ENCODE assay signal across 17 cellular contexts in genomic region chr19:45175663-45176345, GRCh38. TPM values are rescaled to one million over a fixed set of nuclear protein-coding genes. Genes with fewer than 3 reads are reported as not detected.
A peak's percentile ranks its signal among the peaks of the same experiment; 100 is the strongest.
DNase-seq lines count a peak whose midpoint lies in the region; ATAC-seq and TF ChIP-seq lines count a peak whose summit lies in the region.
"Had no signal": no experiment of that assay in that cellular context is flagged by ENCODE, and none has a peak within 500 bp of the region (broad histone marks: within the 10 kb centered on the region; RNA-seq: fewer than 3 reads in every experiment).

No MANE protein-coding gene starts in this region.

- no peaks in the 10 kb centered on the region for H3K9me3 ChIP-seq in Caco-2
- H3K9me3 ChIP-seq: SK-N-SH, suprapubic skin had no signal

- CTCF ChIA-PET in Caco-2 (lab: Charles Lee): no interaction called here

- H3K4me1 Mint-ChIP-seq in Caco-2 (ENCODE audit: low read depth, unreplicated experiment): peaks cover 8% of the 10 kb centered on the region
- peaks cover 11% of the 10 kb centered on the region for H3K4me1 Mint-ChIP-seq in activated T-helper 17 cell treated with anti-CD3 and anti-CD28 coated beads, Interleukin-2, amount 50 U/mL, for 72 hours
- peaks cover 31 to 49% (median 48%) of the 10 kb centered on the region in 3 donors for H3K4me1 Mint-ChIP-seq in naive B cell

- H3K36me3 Mint-ChIP-seq in Caco-2 (ENCODE audit: insufficient read depth, unreplicated experiment) (peaks cover 21% of the 10 kb centered on the region), naive B cell (peaks cover 0 to 2% of the 10 kb centered on the region in 2 donors)
- H3K36me3 Mint-ChIP-seq in activated T-helper 17 cell treated with anti-CD3 and anti-CD28 coated beads, Interleukin-2, amount 50 U/mL, for 72 hours (ENCODE audit: low read depth): peaks cover 4% of the 10 kb centered on the region

- no peaks in the 10 kb centered on the region for H3K4me1 ChIP-seq in Caco-2

- peak; percentile 36 for DNase-seq in NCI-H187 treated with DMSO at 0.1 percent for 48 hours (lab: John Stamatoyannopoulos, UW)
- no peak for DNase-seq in NCI-H187 (lab: John Stamatoyannopoulos, UW)
- DNase-seq in Caco-2: no peak
- DNase-seq in naive B cell: no peak
- no peak for DNase-seq in D341Med (ENCODE audit: low spot score)
- DNase-seq in stimulated activated CD4-positive, alpha-beta T cell treated with anti-CD3 and anti-CD28 coated beads, Interleukin-12 subunit alpha, Interleukin-12 subunit beta, amount 100 ng/mL, for 4 hours: no peak
- DNase-seq: 8988T; activated B cell treated with CpG ODN at 0.5 μM for 24 hours; effector memory CD8-positive, alpha-beta T cell; kidney; NCI-H2171 treated with DMSO at 0.1 percent for 48 hours; SK-N-SH; small intestine had no signal

- no peak for TF ChIP-seq CTCF in Caco-2 (IDR thresholded peaks at IDR 0.05; ENCODE audit: insufficient read depth in 1 of 2, low read depth in 1 of 2, low read length in 1 of 2, severe bottlenecking in 1 of 2, unreplicated experiment in 1 of 2)

- intact Hi-C loops in Caco-2 (cut with micrococcal nuclease; ENCODE audit: unreplicated experiment): loop anchor here (5.0 kb wide), 1 partner anchor 231 kb away; the partner anchor contains the start of genes POLR1G and PPP1R13L

- no peaks in the 10 kb centered on the region for H3K27me3 ChIP-seq in Caco-2 (replicated peaks; ENCODE audit: control insufficient read depth, insufficient read depth, low read length)
- H3K27me3 ChIP-seq: suprapubic skin had no signal

- no peaks in the 10 kb centered on the region for H3K36me3 ChIP-seq in Caco-2 (ENCODE audit: control insufficient read depth, insufficient read depth, low read length)
- H3K36me3 ChIP-seq: suprapubic skin had no signal

- H3K4me3 Mint-ChIP-seq in Caco-2 (ENCODE audit: unreplicated experiment): peak overlapping the region; percentile 51
- no peak overlapping the region for H3K4me3 Mint-ChIP-seq in activated T-helper 17 cell treated with anti-CD3 and anti-CD28 coated beads, Interleukin-2, amount 50 U/mL, for 72 hours
- H3K4me3 Mint-ChIP-seq in naive B cell: peak overlapping the region in 6 of 8 donors; percentile 11 to 74 (median 55)

- H3K9me3 Mint-ChIP-seq in Caco-2 (ENCODE audit: unreplicated experiment): no peaks in the 10 kb centered on the region
- H3K9me3 Mint-ChIP-seq in activated T-helper 17 cell treated with anti-CD3 and anti-CD28 coated beads, Interleukin-2, amount 50 U/mL, for 72 hours: no peaks in the 10 kb centered on the region
- no peaks in the 10 kb centered on the region for H3K9me3 Mint-ChIP-seq in naive B cell
- H3K9me3 Mint-ChIP-seq: activated B cell treated with CpG ODN at 0.5 μM for 24 hours; effector memory CD8-positive, alpha-beta T cell had no signal

- POLR2A ChIA-PET in Caco-2 (lab: Charles Lee): interaction anchor here (0.6 to 0.7 kb wide), 2 partner anchors 303 to 390 kb away, joined by 3 to 5 read pairs; no protein-coding TSS in a partner anchor

- H3K27me3 Mint-ChIP-seq in Caco-2 (ENCODE audit: insufficient read depth, unreplicated experiment) (no peaks in the 10 kb centered on the region), naive B cell (no peaks in the 10 kb centered on the region)
- no peaks in the 10 kb centered on the region for H3K27me3 Mint-ChIP-seq in activated T-helper 17 cell treated with anti-CD3 and anti-CD28 coated beads, Interleukin-2, amount 50 U/mL, for 72 hours
- H3K27me3 Mint-ChIP-seq: activated B cell treated with CpG ODN at 0.5 μM for 24 hours; effector memory CD8-positive, alpha-beta T cell had no signal

- H3K27ac Mint-ChIP-seq in Caco-2 (ENCODE audit: unreplicated experiment): no peak overlapping the region
- peak overlapping the region; percentile 51 for H3K27ac Mint-ChIP-seq in activated T-helper 17 cell treated with anti-CD3 and anti-CD28 coated beads, Interleukin-2, amount 50 U/mL, for 72 hours
- peak overlapping the region in 4 of 6 donors; percentile 24 to 93 (median 61) for H3K27ac Mint-ChIP-seq in naive B cell
- H3K27ac Mint-ChIP-seq: activated B cell treated with CpG ODN at 0.5 μM for 24 hours had no signal

- no TSS peak for BruUV-seq in Caco-2 (replicated peaks; lab: Mats Ljungman, UMichigan)

- H3K4me3 ChIP-seq in Caco-2 (ENCODE audit: low read depth, low read length): no peak overlapping the region
- H3K4me3 ChIP-seq: suprapubic skin had no signal

- ATAC-seq in activated T-helper 17 cell treated with anti-CD3 and anti-CD28 coated beads, Interleukin-2, amount 50 U/mL, for 72 hours (replicated peaks): no peak
- no peak for ATAC-seq in naive B cell (ENCODE audit: low read depth in 2 of 2)
- ATAC-seq in GM21447 (IDR thresholded peaks at IDR 0.05; ENCODE audit: unreplicated experiment): no peak
- ATAC-seq: effector memory CD8-positive, alpha-beta T cell had no signal

RNA-seq across cellular contexts. Expression of gene TRAPPC6A, which starts 2.2 kb away (rescaled TPM):
- total RNA-seq in Caco-2 (2022): 50.5 and 53.2 TPM in 2 replicates
- total RNA-seq in activated T-helper 17 cell treated with anti-CD3 and anti-CD28 coated beads, Interleukin-2, amount 50 U/mL, for 72 hours: 10 to 100 TPM; 12.9 to 32.1 TPM
- polyA plus RNA-seq in naive B cell (ENCODE audit: low read depth in 6 of 6): 100 to 1,000 TPM; 114 to 248 (median 134) TPM

RNA-seq across cellular contexts. Expression of gene BLOC1S3, which starts 2.8 kb away (rescaled TPM):
- total RNA-seq in Caco-2 (2022): 20.1 and 20.4 TPM in 2 replicates
- total RNA-seq in activated T-helper 17 cell treated with anti-CD3 and anti-CD28 coated beads, Interleukin-2, amount 50 U/mL, for 72 hours: 10 to 100 TPM; 13.9 to 16.7 TPM
- polyA plus RNA-seq in naive B cell (ENCODE audit: low read depth in 6 of 6): 10 to 100 TPM in 5 of 6 donors, 1 to 10 TPM in 1; 9.1 to 24.5 (median 13.6) TPM

RNA-seq across cellular contexts. Expression of gene NKPD1, which starts 15.0 kb away (rescaled TPM):
- 2.4 and 2.9 TPM in 2 replicates for total RNA-seq in Caco-2 (2022)
- under 1 TPM; 0.06 to 0.40 TPM for total RNA-seq in activated T-helper 17 cell treated with anti-CD3 and anti-CD28 coated beads, Interleukin-2, amount 50 U/mL, for 72 hours
- polyA plus RNA-seq in naive B cell (ENCODE audit: low read depth in 6 of 6): not detected
- total RNA-seq: M059J had no signal
